Comparison of ENCODE assay signal across 19 cellular contexts in the genomic region with DNA sequence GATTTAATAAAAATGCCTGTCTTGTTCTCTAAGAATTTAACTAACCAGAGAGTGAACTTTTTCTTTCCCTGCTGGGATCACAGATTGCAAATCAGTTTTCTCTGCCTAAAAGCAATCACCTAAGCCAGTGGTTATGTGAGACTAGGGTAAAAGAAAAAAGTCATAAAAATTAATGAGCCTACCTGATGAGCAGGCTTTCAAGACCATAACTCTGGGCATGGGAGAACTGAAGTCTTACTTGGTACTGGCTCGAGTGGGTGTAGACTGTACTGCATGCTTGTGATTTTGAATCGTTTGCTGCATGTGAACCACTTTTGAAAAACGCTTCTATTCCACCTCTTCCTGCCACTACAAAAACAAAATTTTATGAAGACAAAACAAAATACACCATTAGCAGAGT.
"Had no signal": no experiment of that assay in that cellular context is flagged by ENCODE, and none has a peak within 500 bp of the region (broad histone marks: within the 10 kb centered on the region; RNA-seq: fewer than 3 reads in every experiment).

No MANE protein-coding gene starts in this region.

- H3K27ac Mint-ChIP-seq: immature natural killer cell; naive thymus-derived CD8-positive, alpha-beta T cell had no signal

- H3K9me3 ChIP-seq: colonic mucosa, pancreas, prostate gland, sigmoid colon had no signal

- ATAC-seq: foreskin keratinocyte; left lobe of liver; mucosa of descending colon; naive thymus-derived CD8-positive, alpha-beta T cell; pancreas had no signal

- H3K36me3 ChIP-seq: colonic mucosa, pancreas, prostate gland, sigmoid colon had no signal

- H3K27ac ChIP-seq: colonic mucosa, foreskin keratinocyte, pancreas, prostate gland, sigmoid colon, skin epidermis had no signal

- H3K4me1 ChIP-seq: colonic mucosa, foreskin keratinocyte, pancreas, prostate gland had no signal

- DNase-seq: colonic mucosa; dermis blood vessel endothelial cell; erythroblast; foreskin keratinocyte; immature natural killer cell; mammary epithelial cell; mucosa of descending colon; naive thymus-derived CD8-positive, alpha-beta T cell; occipital lobe; pancreas; retina; sigmoid colon; stimulated activated CD4-positive, alpha-beta T cell treated with anti-CD3 and anti-CD28 coated beads, Interleukin-12 subunit alpha, Interleukin-12 subunit beta, amount 100 ng/mL, for 4 hours; stimulated activated CD4-positive, alpha-beta T cell treated with anti-CD3 and anti-CD28 coated beads, Interleukin-2, amount 100 ng/mL, for 48 hours; stimulated activated naive CD4-positive, alpha-beta T cell treated with Interleukin-2 at 50 U/mL for 16 hours; trophoblast cell had no signal

- H3K4me1 Mint-ChIP-seq: immature natural killer cell; naive thymus-derived CD8-positive, alpha-beta T cell had no signal

- H3K27me3 ChIP-seq: colonic mucosa, foreskin keratinocyte, pancreas, sigmoid colon had no signal

- H3K4me3 ChIP-seq: colonic mucosa, mucosa of descending colon, pancreas, prostate gland, sigmoid colon, skin epidermis had no signal

- H3K27me3 Mint-ChIP-seq: naive thymus-derived CD8-positive, alpha-beta T cell had no signal

- H3K36me3 Mint-ChIP-seq: immature natural killer cell; naive thymus-derived CD8-positive, alpha-beta T cell had no signal

- H3K4me3 Mint-ChIP-seq: immature natural killer cell; naive thymus-derived CD8-positive, alpha-beta T cell had no signal
